In genomic region chr17:71375948-71376347, GRCh38 we compare ENCODE assay signal across 34 cellular contexts.
"Had no signal": no experiment of that assay in that cellular context is flagged by ENCODE, and none has a peak within 500 bp of the region (broad histone marks: within the 10 kb centered on the region; RNA-seq: fewer than 3 reads in every experiment).

No MANE protein-coding gene starts in this region.

- H3K27ac ChIP-seq: ascending aorta, VCaP had no signal

- ATAC-seq: activated CD4-positive, alpha-beta T cell treated with anti-CD3 and anti-CD28 coated beads for 36 hours; activated CD4-positive, CD25-positive, alpha-beta regulatory T cell treated with anti-CD3 and anti-CD28 coated beads, Interleukin-2, amount 50 U/mL, for 24 hours; activated CD8-positive, alpha-beta memory T cell treated with anti-CD3 and anti-CD28 coated beads, Interleukin-2, amount 10 ng/mL, durations not matched to agents 7 days and 5 days; activated CD8-positive, alpha-beta T cell treated with anti-CD3 and anti-CD28 coated beads, Interleukin-2, amount 10 ng/mL, durations not matched to agents 7 days and 5 days; activated naive CD8-positive, alpha-beta T cell treated with anti-CD3 and anti-CD28 coated beads, Interleukin-2, amount 50 U/mL, for 24 hours had no signal

- H3K27ac Mint-ChIP-seq: activated CD4-positive, alpha-beta memory T cell treated with anti-CD3 and anti-CD28 coated beads, Interleukin-2, amount 10 ng/mL, durations not matched to agents 7 days and 5 days; activated CD4-positive, alpha-beta T cell treated with anti-CD3 and anti-CD28 coated beads for 36 hours; activated CD4-positive, alpha-beta T cell treated with anti-CD3 and anti-CD28 coated beads, Interleukin-2, amount 10 ng/mL, durations not matched to agents 7 days and 5 days; activated CD8-positive, alpha-beta memory T cell treated with anti-CD3 and anti-CD28 coated beads, Interleukin-2, amount 10 ng/mL, durations not matched to agents 7 days and 5 days; activated CD8-positive, alpha-beta T cell treated with anti-CD3 and anti-CD28 coated beads, Interleukin-2, amount 10 ng/mL, durations not matched to agents 7 days and 5 days; activated naive CD4-positive, alpha-beta T cell treated with anti-CD3 and anti-CD28 coated beads, Interleukin-2, amount 10 ng/mL, durations not matched to agents 7 days and 5 days; activated naive CD4-positive, alpha-beta T cell treated with anti-CD3 and anti-CD28 coated beads, Interleukin-2, amount 50 U/mL, for 24 hours; activated naive CD8-positive, alpha-beta T cell; activated naive CD8-positive, alpha-beta T cell treated with anti-CD3 and anti-CD28 coated beads, Interleukin-2, amount 10 ng/mL, durations not matched to agents 7 days and 5 days; activated naive CD8-positive, alpha-beta T cell treated with anti-CD3 and anti-CD28 coated beads, Interleukin-2, amount 50 U/mL, for 24 hours; activated T-cell treated with anti-CD3 and anti-CD28 coated beads, Interleukin-2, amount 50 U/mL, for 24 hours; activated T-helper 2 cell treated with anti-CD3 and anti-CD28 coated beads, Interferon-gamma antibody, Interleukin-2, Interleukin-4, amounts not matched to agents 10 μg/mL and 5 μg/mL and 100 μg/mL, durations not matched to agents 14 hours and 24 hours and 36 hours; brain; T-helper 1 cell treated with Interleukin-12 subunit alpha and Interleukin-12 subunit beta and Interleukin-4 antibody, amounts not matched to agents 30 μg/mL and 1 μg/mL, for 36 hours; T-helper 2 cell treated with Interferon-gamma antibody and Interleukin-4, amounts not matched to agents 5 μg/mL and 100 μg/mL, for 36 hours had no signal

- DNase-seq: activated CD4-positive, alpha-beta memory T cell treated with anti-CD3 and anti-CD28 coated beads, Interleukin-2, amount 10 ng/mL, durations not matched to agents 7 days and 5 days; activated CD4-positive, alpha-beta T cell treated with anti-CD3 and anti-CD28 coated beads for 1 hour; activated CD4-positive, alpha-beta T cell treated with anti-CD3 and anti-CD28 coated beads for 36 hours; activated CD4-positive, alpha-beta T cell treated with anti-CD3 and anti-CD28 coated beads for 48 hours; activated CD4-positive, alpha-beta T cell treated with anti-CD3 and anti-CD28 coated beads, Interleukin-2, amount 10 ng/mL, durations not matched to agents 7 days and 5 days; activated CD4-positive, alpha-beta T cell treated with anti-CD3 and anti-CD28 coated beads, Interleukin-2, amount 50 U/mL, for 48 hours; activated CD4-positive, CD25-positive, alpha-beta regulatory T cell; activated CD8-positive, alpha-beta memory T cell treated with anti-CD3 and anti-CD28 coated beads for 24 hours; activated CD8-positive, alpha-beta memory T cell treated with anti-CD3 and anti-CD28 coated beads, Interleukin-2, amount 10 ng/mL, durations not matched to agents 7 days and 5 days; activated CD8-positive, alpha-beta memory T cell treated with anti-CD3 and anti-CD28 coated beads, Interleukin-2, amount 50 U/mL, for 48 hours; activated CD8-positive, alpha-beta T cell treated with anti-CD3 and anti-CD28 coated beads, Interleukin-2, amount 10 ng/mL, durations not matched to agents 7 days and 5 days; activated effector memory CD4-positive, alpha-beta T cell treated with Interleukin-2 at 50 U/mL for 16 hours; activated gamma-delta T cell; activated naive CD4-positive, alpha-beta T cell treated with anti-CD3 and anti-CD28 coated beads, Interleukin-2, amount 10 ng/mL, durations not matched to agents 7 days and 5 days; activated naive CD4-positive, alpha-beta T cell treated with Interleukin-2 at 50 U/mL for 16 hours; activated naive CD8-positive, alpha-beta T cell treated with anti-CD3 and anti-CD28 coated beads, Interleukin-2, amount 10 ng/mL, durations not matched to agents 7 days and 5 days; activated naive CD8-positive, alpha-beta T cell treated with anti-CD3 and anti-CD28 coated beads, Interleukin-2, amount 50 U/mL, for 24 hours; activated T-cell treated with anti-CD3 and anti-CD28 coated beads, Interleukin-2, amount 50 U/mL, for 24 hours; activated T-cell treated with anti-CD3 and anti-CD28 coated beads, Interleukin-2, amount 50 U/mL, for 48 hours; amygdala; anterior cingulate cortex; central memory CD4-positive, alpha-beta T cell; T-helper 1 cell; T-helper 2 cell; T-helper 9 cell had no signal

- H3K27me3 Mint-ChIP-seq: activated CD4-positive, alpha-beta memory T cell treated with anti-CD3 and anti-CD28 coated beads, Interleukin-2, amount 10 ng/mL, durations not matched to agents 7 days and 5 days; activated CD4-positive, alpha-beta T cell treated with anti-CD3 and anti-CD28 coated beads for 36 hours; activated CD4-positive, alpha-beta T cell treated with anti-CD3 and anti-CD28 coated beads, Interleukin-2, amount 10 ng/mL, durations not matched to agents 7 days and 5 days; activated CD8-positive, alpha-beta memory T cell treated with anti-CD3 and anti-CD28 coated beads, Interleukin-2, amount 10 ng/mL, durations not matched to agents 7 days and 5 days; activated naive CD4-positive, alpha-beta T cell treated with anti-CD3 and anti-CD28 coated beads, Interleukin-2, amount 10 ng/mL, durations not matched to agents 7 days and 5 days; activated naive CD4-positive, alpha-beta T cell treated with anti-CD3 and anti-CD28 coated beads, Interleukin-2, amount 50 U/mL, for 24 hours; activated naive CD8-positive, alpha-beta T cell; activated naive CD8-positive, alpha-beta T cell treated with anti-CD3 and anti-CD28 coated beads, Interleukin-2, amount 10 ng/mL, durations not matched to agents 7 days and 5 days; activated naive CD8-positive, alpha-beta T cell treated with anti-CD3 and anti-CD28 coated beads, Interleukin-2, amount 50 U/mL, for 24 hours; activated T-cell treated with anti-CD3 and anti-CD28 coated beads, Interleukin-2, amount 50 U/mL, for 24 hours; brain had no signal

- H3K9me3 ChIP-seq: ascending aorta had no signal

- H3K36me3 ChIP-seq: ascending aorta had no signal

- H3K27me3 ChIP-seq: ascending aorta had no signal

- H3K4me3 Mint-ChIP-seq: activated CD4-positive, alpha-beta memory T cell treated with anti-CD3 and anti-CD28 coated beads, Interleukin-2, amount 10 ng/mL, durations not matched to agents 7 days and 5 days; activated CD4-positive, alpha-beta T cell treated with anti-CD3 and anti-CD28 coated beads for 36 hours; activated CD4-positive, alpha-beta T cell treated with anti-CD3 and anti-CD28 coated beads, Interleukin-2, amount 10 ng/mL, durations not matched to agents 7 days and 5 days; activated CD8-positive, alpha-beta memory T cell treated with anti-CD3 and anti-CD28 coated beads, Interleukin-2, amount 10 ng/mL, durations not matched to agents 7 days and 5 days; activated CD8-positive, alpha-beta T cell treated with anti-CD3 and anti-CD28 coated beads, Interleukin-2, amount 10 ng/mL, durations not matched to agents 7 days and 5 days; activated naive CD4-positive, alpha-beta T cell treated with anti-CD3 and anti-CD28 coated beads, Interleukin-2, amount 10 ng/mL, durations not matched to agents 7 days and 5 days; activated naive CD4-positive, alpha-beta T cell treated with anti-CD3 and anti-CD28 coated beads, Interleukin-2, amount 50 U/mL, for 24 hours; activated naive CD8-positive, alpha-beta T cell; activated naive CD8-positive, alpha-beta T cell treated with anti-CD3 and anti-CD28 coated beads, Interleukin-2, amount 10 ng/mL, durations not matched to agents 7 days and 5 days; activated naive CD8-positive, alpha-beta T cell treated with anti-CD3 and anti-CD28 coated beads, Interleukin-2, amount 50 U/mL, for 24 hours; activated T-cell treated with anti-CD3 and anti-CD28 coated beads, Interleukin-2, amount 50 U/mL, for 24 hours; brain; T-helper 1 cell treated with Interleukin-12 subunit alpha and Interleukin-12 subunit beta and Interleukin-4 antibody, amounts not matched to agents 30 μg/mL and 1 μg/mL, for 36 hours; T-helper 2 cell treated with Interferon-gamma antibody and Interleukin-4, amounts not matched to agents 5 μg/mL and 100 μg/mL, for 36 hours had no signal

- H3K36me3 Mint-ChIP-seq: activated CD8-positive, alpha-beta memory T cell treated with anti-CD3 and anti-CD28 coated beads, Interleukin-2, amount 10 ng/mL, durations not matched to agents 7 days and 5 days; activated naive CD4-positive, alpha-beta T cell treated with anti-CD3 and anti-CD28 coated beads, Interleukin-2, amount 10 ng/mL, durations not matched to agents 7 days and 5 days; activated naive CD4-positive, alpha-beta T cell treated with anti-CD3 and anti-CD28 coated beads, Interleukin-2, amount 50 U/mL, for 24 hours; activated naive CD8-positive, alpha-beta T cell; activated naive CD8-positive, alpha-beta T cell treated with anti-CD3 and anti-CD28 coated beads, Interleukin-2, amount 10 ng/mL, durations not matched to agents 7 days and 5 days; brain had no signal

- H3K4me3 ChIP-seq: ascending aorta had no signal

- H3K4me1 Mint-ChIP-seq: activated CD4-positive, alpha-beta memory T cell treated with anti-CD3 and anti-CD28 coated beads, Interleukin-2, amount 10 ng/mL, durations not matched to agents 7 days and 5 days; activated CD4-positive, alpha-beta T cell treated with anti-CD3 and anti-CD28 coated beads for 36 hours; activated CD4-positive, alpha-beta T cell treated with anti-CD3 and anti-CD28 coated beads, Interleukin-2, amount 10 ng/mL, durations not matched to agents 7 days and 5 days; activated CD8-positive, alpha-beta memory T cell treated with anti-CD3 and anti-CD28 coated beads, Interleukin-2, amount 10 ng/mL, durations not matched to agents 7 days and 5 days; activated naive CD4-positive, alpha-beta T cell treated with anti-CD3 and anti-CD28 coated beads, Interleukin-2, amount 10 ng/mL, durations not matched to agents 7 days and 5 days; activated naive CD4-positive, alpha-beta T cell treated with anti-CD3 and anti-CD28 coated beads, Interleukin-2, amount 50 U/mL, for 24 hours; activated naive CD8-positive, alpha-beta T cell treated with anti-CD3 and anti-CD28 coated beads, Interleukin-2, amount 10 ng/mL, durations not matched to agents 7 days and 5 days; activated naive CD8-positive, alpha-beta T cell treated with anti-CD3 and anti-CD28 coated beads, Interleukin-2, amount 50 U/mL, for 24 hours had no signal

- H3K4me1 ChIP-seq: ascending aorta had no signal
